ENCODE assay signal across 27 cellular contexts in the genomic region with DNA sequence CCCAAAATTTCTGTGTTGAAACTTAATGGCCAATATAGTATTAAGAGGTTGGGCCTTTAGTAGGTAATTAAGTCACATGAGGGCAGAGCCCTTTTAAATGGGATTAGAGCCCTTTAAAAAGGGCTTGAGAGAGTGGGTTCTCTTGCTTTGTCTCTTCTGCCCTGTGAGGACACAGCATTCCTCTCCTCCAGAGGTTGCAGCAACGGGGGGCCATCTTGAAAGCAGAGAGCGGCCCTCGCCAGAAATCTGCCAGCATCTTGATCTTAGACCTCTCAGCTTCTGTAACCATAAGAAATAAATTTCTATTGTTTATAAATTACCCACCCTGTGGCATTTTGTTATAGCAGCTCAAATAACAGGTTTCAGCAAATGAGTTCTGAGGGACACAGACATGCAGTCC.
"Had no signal": no experiment of that assay in that cellular context is flagged by ENCODE, and none has a peak within 500 bp of the region (broad histone marks: within the 10 kb centered on the region; RNA-seq: fewer than 3 reads in every experiment).

No MANE protein-coding gene starts in this region.

- H3K27ac ChIP-seq: lower lobe of right lung, neutrophil, parathyroid adenoma, psoas muscle, right lobe of liver, stomach, testis, tibial artery, upper lobe of right lung had no signal

- H3K9me3 Mint-ChIP-seq: mesothelial cell of epicardium, naive B cell had no signal

- H3K9ac ChIP-seq: parathyroid adenoma had no signal

- H3K27ac Mint-ChIP-seq: mesothelial cell of epicardium; naive B cell; natural killer cell; stimulated activated naive B cell treated with anti-CD40 and anti-IgM and Interleukin-4, amounts not matched to agents 10 μg/mL and 1 μg/mL and 100 μg/mL, for 72 hours had no signal

- H3K27me3 Mint-ChIP-seq: naive B cell; stimulated activated naive B cell treated with anti-CD40 and anti-IgM and Interleukin-4, amounts not matched to agents 10 μg/mL and 1 μg/mL and 100 μg/mL, for 72 hours had no signal

- H3K36me3 ChIP-seq: lower lobe of right lung, neutrophil, right lobe of liver, stomach, tibial artery, upper lobe of right lung had no signal

- H3K4me1 Mint-ChIP-seq: mesothelial cell of epicardium; naive B cell; natural killer cell; stimulated activated naive B cell treated with anti-CD40 and anti-IgM and Interleukin-4, amounts not matched to agents 10 μg/mL and 1 μg/mL and 100 μg/mL, for 72 hours had no signal

- H3K9me3 ChIP-seq: lower lobe of right lung, neutrophil, psoas muscle, right lobe of liver, stomach, testis, tibial artery, upper lobe of right lung had no signal

- H3K4me3 Mint-ChIP-seq: mesothelial cell of epicardium; naive B cell; natural killer cell; stimulated activated naive B cell treated with anti-CD40 and anti-IgM and Interleukin-4, amounts not matched to agents 10 μg/mL and 1 μg/mL and 100 μg/mL, for 72 hours had no signal

- H3K79me2 ChIP-seq: parathyroid adenoma had no signal

- ATAC-seq: left cardiac atrium; left lobe of liver; lower lobe of right lung; natural killer cell; psoas muscle; right lobe of liver; stimulated activated naive B cell treated with anti-CD40 and anti-IgM and Interleukin-4, amounts not matched to agents 10 μg/mL and 1 μg/mL and 100 μg/mL, for 72 hours; stimulated activated naive CD8-positive, alpha-beta T cell treated with anti-CD3 and anti-CD28 coated beads, Interleukin-15, Interleukin-2, amounts not matched to agents 100 U/mL and 50 U/mL, for 24 hours; upper lobe of right lung had no signal

- H3K4me2 ChIP-seq: smooth muscle cell had no signal

- DNase-seq: hippocampal formation; kidney glomerular epithelial cell; left cardiac atrium; lower lobe of right lung; mammary epithelial cell; mesenchymal stem cell; naive B cell; natural killer cell; occipital lobe; psoas muscle; right lobe of liver; stimulated activated CD4-positive, alpha-beta T cell treated with anti-CD3 and anti-CD28 coated beads, Interleukin-12 subunit alpha, Interleukin-12 subunit beta, amount 100 ng/mL, for 4 hours; stimulated activated CD4-positive, alpha-beta T cell treated with anti-CD3 and anti-CD28 coated beads, Interleukin-15, amount 100 ng/mL, for 24 hours; stimulated activated CD4-positive, alpha-beta T cell treated with anti-CD3 and anti-CD28 coated beads, Interleukin-2, amount 100 ng/mL, for 24 hours; stimulated activated CD4-positive, alpha-beta T cell treated with anti-CD3 and anti-CD28 coated beads, Interleukin-4, amount 100 ng/mL, for 1 hour; stimulated activated naive B cell treated with anti-CD40 and anti-IgM and Interleukin-4, amounts not matched to agents 10 μg/mL and 1 μg/mL and 100 μg/mL, for 72 hours; stimulated activated naive CD8-positive, alpha-beta T cell treated with anti-CD3 and anti-CD28 coated beads, Interleukin-15, Interleukin-2, amounts not matched to agents 100 U/mL and 50 U/mL, for 24 hours; stomach; testis; tibial artery; trophoblast cell; upper lobe of right lung had no signal

- H3K27me3 ChIP-seq: neutrophil, right lobe of liver, stomach, testis, tibial artery, upper lobe of right lung had no signal

- H3K36me3 Mint-ChIP-seq: mesothelial cell of epicardium; naive B cell; natural killer cell; stimulated activated naive B cell treated with anti-CD40 and anti-IgM and Interleukin-4, amounts not matched to agents 10 μg/mL and 1 μg/mL and 100 μg/mL, for 72 hours had no signal

- H2AFZ ChIP-seq: parathyroid adenoma had no signal

- H3K4me3 ChIP-seq: lower lobe of right lung, psoas muscle, right lobe of liver, smooth muscle cell, stomach, testis, tibial artery, upper lobe of right lung had no signal

- H3K4me1 ChIP-seq: lower lobe of right lung, parathyroid adenoma, psoas muscle, right lobe of liver, stomach, testis, upper lobe of right lung had no signal
